ENCODE assay signal across 8 cellular contexts in the genomic region with DNA sequence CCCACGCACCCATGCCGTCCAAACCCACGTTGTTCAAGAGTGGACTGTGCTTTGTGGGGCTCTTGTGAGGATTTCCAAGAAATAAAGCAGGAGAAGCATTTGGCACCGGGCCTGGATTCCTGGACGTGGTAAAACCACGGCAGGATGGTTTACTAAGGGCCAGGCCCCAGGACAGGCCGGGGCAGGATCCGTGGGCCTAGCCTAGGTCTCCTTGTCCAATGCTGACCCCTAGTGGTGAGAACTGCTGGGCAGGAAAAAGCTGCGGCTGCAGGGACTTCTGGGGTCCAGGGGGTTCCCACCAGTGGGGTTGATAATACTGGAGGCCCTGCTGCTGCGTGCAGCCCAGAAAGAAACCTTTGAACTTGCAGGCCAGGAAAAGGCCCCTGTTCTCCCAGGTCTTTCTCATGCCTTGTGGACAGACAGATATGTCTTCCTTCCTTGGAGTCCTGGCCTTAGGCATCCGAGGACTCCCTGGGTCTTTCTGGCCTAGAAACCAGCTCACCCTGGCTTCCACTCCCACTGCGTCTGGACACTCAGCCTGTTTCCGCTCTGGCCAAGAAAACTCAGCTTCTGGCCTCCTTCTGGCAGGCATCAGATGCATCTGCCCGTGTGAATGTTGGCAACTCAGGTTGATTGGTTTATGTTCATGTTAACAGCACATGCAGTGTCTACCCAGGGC.
DNase-seq lines count a peak whose midpoint lies in the region; ATAC-seq, FAIRE-seq and TF ChIP-seq lines count a peak whose summit lies in the region.

No MANE protein-coding gene starts in this region.

- intact Hi-C loops in left ventricle myocardium superior (cut with micrococcal nuclease), result loop anchor here (5.0 kb wide), 2 partner anchors 269 to 934 kb away; no protein-coding TSS in a partner anchor

- DNase-seq in D721Med (ENCODE audit: insufficient read length, low spot score) (peak; percentile 20), HS-27A (ENCODE audit: low read depth) (peak; percentile 31), SK-N-DZ (ENCODE audit: low spot score) (peak; percentile 56), left ventricle myocardium superior (peak; percentile 70), retina (peak; percentile 84)

- H3K27ac ChIP-seq in angular gyrus (ENCODE audit: low read depth, low read length), result peak overlapping the region; percentile 17

- TF ChIP-seq CTCF in D721Med (IDR thresholded peaks at IDR 0.05; ENCODE audit: insufficient read depth, missing control alignments), result peak; percentile 77

- ATAC-seq in left ventricle myocardium superior (peak; percentile 85), GM18517 (IDR thresholded peaks at IDR 0.05; ENCODE audit: unreplicated experiment) (no peak), HG03565 (IDR thresholded peaks at IDR 0.05; ENCODE audit: unreplicated experiment) (no peak)

- no peak for FAIRE-seq in D721Med (lab: Jason Lieb, UNC)

Comparison
In these comparisons a context has a peak if more than half of its experiments do, and no peak if none do; other contexts are left out.
1. DNase-seq: peak in every context shown above with its lines; median percentile 84 in retina; 70 in left ventricle myocardium superior; 56 in SK-N-DZ; 31 in HS-27A; 20 in D721Med.